20 cellular contexts compared by ENCODE assay signal in the genomic region with DNA sequence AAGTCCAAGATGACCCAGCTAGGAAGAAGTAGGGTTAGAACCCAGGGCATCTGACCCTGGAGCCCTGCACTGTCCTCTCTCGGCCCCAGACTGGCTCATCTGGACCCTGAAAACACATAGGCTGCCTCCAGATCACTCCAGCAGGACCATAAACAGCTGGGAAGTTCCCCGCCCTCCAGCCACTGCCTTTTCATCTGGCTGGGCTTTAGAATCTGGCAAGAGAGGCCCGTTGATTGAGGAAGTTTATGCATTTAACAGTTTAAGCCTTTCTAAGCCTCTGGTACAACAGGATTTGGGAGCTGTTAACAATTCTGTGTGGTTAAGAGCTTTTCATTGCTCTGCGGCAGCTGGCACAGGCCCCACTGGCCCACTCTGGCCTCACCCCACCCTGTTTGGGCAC.
DNase-seq lines count a peak whose midpoint lies in the region; ATAC-seq and TF ChIP-seq lines count a peak whose summit lies in the region.
"Had no signal": no experiment of that assay in that cellular context is flagged by ENCODE, and none has a peak within 500 bp of the region (broad histone marks: within the 10 kb centered on the region; RNA-seq: fewer than 3 reads in every experiment).

No MANE protein-coding gene starts in this region.

- no peaks in the 10 kb centered on the region for H3K27me3 Mint-ChIP-seq in activated CD4-positive, alpha-beta T cell treated with anti-CD3 and anti-CD28 coated beads for 36 hours

- H3K27me3 ChIP-seq in esophagus squamous epithelium (peaks cover 0 to 80% (median 0%) of the 10 kb centered on the region in 4 donors), mesenchymal stem cell (ENCODE audit: control insufficient read depth in 1 of 2, insufficient read depth in 1 of 2, low read length in 2 of 2) (peaks cover 0 to 38% of the 10 kb centered on the region in 2 experiments), vagina (no peaks in the 10 kb centered on the region)
- H3K27me3 ChIP-seq: MG63, Peyer's patch had no signal

- H4K8ac ChIP-seq in mesenchymal stem cell (ENCODE audit: low read length), result peak overlapping the region; percentile 73

- ATAC-seq in activated CD4-positive, alpha-beta T cell treated with anti-CD3 and anti-CD28 coated beads for 36 hours, result no peak
- ATAC-seq in GM19035 (IDR thresholded peaks at IDR 0.05; ENCODE audit: unreplicated experiment), result no peak
- ATAC-seq: GM12878; naive thymus-derived CD4-positive, alpha-beta T cell had no signal

- H3K79me1 ChIP-seq in mesenchymal stem cell (replicated peaks; ENCODE audit: low read length, poor library complexity, severe bottlenecking), result peaks cover 45% of the 10 kb centered on the region

- no peak overlapping the region for H2BK5ac ChIP-seq in mesenchymal stem cell (ENCODE audit: low read depth, low read length, poor library complexity, severe bottlenecking)

- no peak overlapping the region for H2BK120ac ChIP-seq in mesenchymal stem cell (ENCODE audit: low read depth, low read length)

- peak overlapping the region; percentile 2 for H2BK15ac ChIP-seq in mesenchymal stem cell (ENCODE audit: low read depth, poor library complexity, severe bottlenecking)

- no peak overlapping the region for H3K27ac Mint-ChIP-seq in activated CD4-positive, alpha-beta T cell treated with anti-CD3 and anti-CD28 coated beads for 36 hours
- H3K27ac Mint-ChIP-seq: naive thymus-derived CD4-positive, alpha-beta T cell had no signal

- H3K14ac ChIP-seq in mesenchymal stem cell (ENCODE audit: low read length in 2 of 2), result no peak overlapping the region

- H2BK12ac ChIP-seq in mesenchymal stem cell (ENCODE audit: low read length in 2 of 2), result no peak overlapping the region

- no peak overlapping the region for H3K4ac ChIP-seq in mesenchymal stem cell (ENCODE audit: low read depth in 1 of 2, low read length in 2 of 2)

- peak overlapping the region in 3 of 4 donors; percentile 30 to 55 (median 43) for H3K27ac ChIP-seq in esophagus squamous epithelium
- no peak overlapping the region for H3K27ac ChIP-seq in mesenchymal stem cell (ENCODE audit: low read length, poor library complexity, severe bottlenecking)
- H3K27ac ChIP-seq in vagina, result peak overlapping the region; percentile 10
- H3K27ac ChIP-seq: 22Rv1 had no signal

- no peaks in the 10 kb centered on the region for H3K9me3 Mint-ChIP-seq in activated CD4-positive, alpha-beta T cell treated with anti-CD3 and anti-CD28 coated beads for 36 hours (ENCODE audit: low read depth)
- H3K9me3 Mint-ChIP-seq: CD14-positive monocyte; naive thymus-derived CD4-positive, alpha-beta T cell had no signal

- no peaks in the 10 kb centered on the region for H3K4me1 Mint-ChIP-seq in activated CD4-positive, alpha-beta T cell treated with anti-CD3 and anti-CD28 coated beads for 36 hours
- H3K4me1 Mint-ChIP-seq: CD14-positive monocyte; naive thymus-derived CD4-positive, alpha-beta T cell had no signal

- no peak for TF ChIP-seq CTCF in esophagus squamous epithelium (IDR thresholded peaks at IDR 0.05)
- TF ChIP-seq CTCF in vagina (IDR thresholded peaks at IDR 0.05), result no peak

- H3K4me2 ChIP-seq in mesenchymal stem cell (ENCODE audit: low read length, poor library complexity, severe bottlenecking), result no peak overlapping the region

- WGBS in esophagus squamous epithelium, 2 donors, result 11 to 20% methylated on average over 1 to 3 of the region's 4 CpGs
- 17% methylated on average over 3 of the region's 4 CpGs for WGBS in mesenchymal stem cell

- H4K91ac ChIP-seq in mesenchymal stem cell (ENCODE audit: low read length), result peak overlapping the region; percentile 54

- TF ChIP-seq POLR2A in esophagus squamous epithelium (IDR thresholded peaks at IDR 0.05) (no peak), vagina (IDR thresholded peaks at IDR 0.05) (no peak)

- H2AK5ac ChIP-seq in mesenchymal stem cell (ENCODE audit: low read length, severe bottlenecking), result no peak overlapping the region

- no peak overlapping the region for H2AFZ ChIP-seq in mesenchymal stem cell (ENCODE audit: low read depth, low read length)

- H3K23ac ChIP-seq in mesenchymal stem cell (ENCODE audit: low read length in 2 of 2), result no peak overlapping the region

- H3K4me3 ChIP-seq in esophagus squamous epithelium, result no peak overlapping the region
- no peak overlapping the region for H3K4me3 ChIP-seq in mesenchymal stem cell (ENCODE audit: insufficient read depth in 1 of 2, low read depth in 1 of 2, low read length in 2 of 2)
- no peak overlapping the region for H3K4me3 ChIP-seq in vagina
- H3K4me3 ChIP-seq: GM12878, MG63, Peyer's patch had no signal

- no peak overlapping the region for H3K18ac ChIP-seq in mesenchymal stem cell (ENCODE audit: low read depth in 1 of 2, low read length in 2 of 2)

- H3K4me3 Mint-ChIP-seq in activated CD4-positive, alpha-beta T cell treated with anti-CD3 and anti-CD28 coated beads for 36 hours, result no peak overlapping the region
- H3K4me3 Mint-ChIP-seq: CD14-positive monocyte; naive thymus-derived CD4-positive, alpha-beta T cell had no signal

- H3K36me3 ChIP-seq in esophagus squamous epithelium (no peaks in the 10 kb centered on the region), mesenchymal stem cell (ENCODE audit: control insufficient read depth in 1 of 2, insufficient read depth in 2 of 2, low read depth in 1 of 2, low read length in 2 of 2) (peaks cover 0 to 48% of the 10 kb centered on the region in 2 experiments), vagina (no peaks in the 10 kb centered on the region)
- H3K36me3 ChIP-seq: MG63, Peyer's patch had no signal

- DNase-seq in DMS53 (lab: John Stamatoyannopoulos, UW) (peak; percentile 22), DMS53 treated with DMSO at 0.1 percent for 48 hours (lab: John Stamatoyannopoulos, UW; ENCODE audit: unreplicated experiment) (no peak), esophagus squamous epithelium (lab: John Stamatoyannopoulos, UW) (no peak), mesenchymal stem cell (peak; percentile 48), vagina (ENCODE audit: extremely low spot score in 2 of 2) (no peak), kidney tubule cell (ENCODE audit: low spot score) (no peak)
- no peak for DNase-seq in activated CD4-positive, alpha-beta T cell treated with anti-CD3 and anti-CD28 coated beads for 36 hours
- DNase-seq: activated effector memory CD4-positive, alpha-beta T cell treated with anti-CD3 and anti-CD28 coated beads, Interleukin-2, amount 50 U/mL, for 16 hours; GOT3; hippocampal formation; MG63; naive thymus-derived CD4-positive, alpha-beta T cell; NCI-H2081; NCI-H69; Peyer's patch; stimulated activated CD4-positive, alpha-beta T cell treated with anti-CD3 and anti-CD28 coated beads, Interleukin-1b, Interleukin-23, amount 100 ng/mL, for 48 hours had no signal

- POLR2A ChIA-PET in activated CD4-positive, alpha-beta T cell treated with anti-CD3 and anti-CD28 coated beads for 36 hours (lab: Charles Lee), result no interaction called here

- H3K9me3 ChIP-seq in esophagus squamous epithelium, result no peaks in the 10 kb centered on the region
- no peaks in the 10 kb centered on the region for H3K9me3 ChIP-seq in mesenchymal stem cell (ENCODE audit: control insufficient read depth, low read length)
- H3K9me3 ChIP-seq in vagina, result no peaks in the 10 kb centered on the region
- H3K9me3 ChIP-seq: MG63, Peyer's patch had no signal

- H3K36me3 Mint-ChIP-seq in activated CD4-positive, alpha-beta T cell treated with anti-CD3 and anti-CD28 coated beads for 36 hours (ENCODE audit: low read depth), result no peaks in the 10 kb centered on the region
- H3K36me3 Mint-ChIP-seq: CD14-positive monocyte; naive thymus-derived CD4-positive, alpha-beta T cell had no signal

- intact Hi-C loops in esophagus squamous epithelium (cut with DNase I), result no loop called here
- intact Hi-C loops in vagina (cut with DNase I), result no loop called here
- intact Hi-C loops in activated CD4-positive, alpha-beta T cell treated with anti-CD3 and anti-CD28 coated beads for 36 hours (cut with DNase I, micrococcal nuclease), result no loop called here

- CTCF ChIA-PET in activated CD4-positive, alpha-beta T cell treated with anti-CD3 and anti-CD28 coated beads for 36 hours (lab: Charles Lee), result no interaction called here

- H3K4me1 ChIP-seq in esophagus squamous epithelium (peaks cover 12 to 33% (median 17%) of the 10 kb centered on the region in 3 donors), mesenchymal stem cell (ENCODE audit: control insufficient read depth, insufficient read depth, low read depth, low read length) (peaks cover 22% of the 10 kb centered on the region), vagina (peaks cover 15% of the 10 kb centered on the region)

- H3K9ac ChIP-seq in mesenchymal stem cell (ENCODE audit: low read length), result no peak overlapping the region

Comparison
In these comparisons a context has a peak if more than half of its experiments do, and no peak if none do; other contexts are left out.
1. DNase-seq: peak in DMS53 (single experiment) and mesenchymal stem cell (single experiment); none in DMS53 treated with DMSO at 0.1 percent for 48 hours (single experiment), esophagus squamous epithelium (single experiment), vagina (0 of 2), kidney tubule cell (single experiment) and activated CD4-positive, alpha-beta T cell treated with anti-CD3 and anti-CD28 coated beads for 36 hours (single experiment).